ENCODE assay signal across 11 cellular contexts in genomic region chr19:5436101-5436947, GRCh38. TPM values are rescaled to one million over a fixed set of nuclear protein-coding genes. Genes with fewer than 3 reads are reported as not detected.
DNase-seq lines count a peak whose midpoint lies in the region; ATAC-seq and TF ChIP-seq lines count a peak whose summit lies in the region.
"Had no signal": no experiment of that assay in that cellular context is flagged by ENCODE, and none has a peak within 500 bp of the region (broad histone marks: within the 10 kb centered on the region; RNA-seq: fewer than 3 reads in every experiment).

No MANE protein-coding gene starts in this region.

- peak overlapping the region; percentile 81 for H2AFZ ChIP-seq in neural progenitor cell (replicated peaks)

- no peak for TF ChIP-seq CTCF in neural progenitor cell (IDR thresholded peaks at IDR 0.05)

- peaks cover 16% of the 10 kb centered on the region for H3K27me3 ChIP-seq in neural progenitor cell

- H3K4me1 ChIP-seq in ES-I3 (ENCODE audit: insufficient read depth, low read length) (peaks cover 10% of the 10 kb centered on the region; the same call in 1 of the 2 replicates), neural progenitor cell (no peaks in the 10 kb centered on the region)
- H3K4me1 ChIP-seq: psoas muscle had no signal

- H3K27ac Mint-ChIP-seq in neural progenitor cell = peak overlapping the region; percentile 83

- H3K4me1 Mint-ChIP-seq in neural progenitor cell = peaks cover 30% of the 10 kb centered on the region
- H3K4me1 Mint-ChIP-seq: central memory CD8-positive, alpha-beta T cell had no signal

- H3K27ac ChIP-seq in neural progenitor cell = no peak overlapping the region
- H3K27ac ChIP-seq: psoas muscle had no signal

- H3K27me3 Mint-ChIP-seq in neural progenitor cell (ENCODE audit: insufficient read depth, low read depth) = peaks cover 12% of the 10 kb centered on the region

- no peaks in the 10 kb centered on the region for H3K36me3 Mint-ChIP-seq in neural progenitor cell

- H3K4me3 ChIP-seq in neural progenitor cell = peak overlapping the region; percentile 57
- H3K4me3 ChIP-seq: psoas muscle had no signal

- no peaks in the 10 kb centered on the region for H3K36me3 ChIP-seq in ES-I3 (ENCODE audit: insufficient read depth, low read length)
- no peaks in the 10 kb centered on the region for H3K36me3 ChIP-seq in neural progenitor cell

- H3K4me3 Mint-ChIP-seq in neural progenitor cell = peak overlapping the region; percentile 84
- H3K4me3 Mint-ChIP-seq: central memory CD8-positive, alpha-beta T cell had no signal

- H3K9me3 ChIP-seq in ES-I3 (ENCODE audit: control insufficient read depth, insufficient read depth, low read length) (no peaks in the 10 kb centered on the region), neural progenitor cell (ENCODE audit: low read depth) (no peaks in the 10 kb centered on the region)
- H3K9me3 ChIP-seq: psoas muscle had no signal

- H3K4me2 ChIP-seq in neural progenitor cell = peak overlapping the region; percentile 84

- no peak for ATAC-seq in HG02678 (IDR thresholded peaks at IDR 0.05; ENCODE audit: unreplicated experiment)
- ATAC-seq in HG03342 (IDR thresholded peaks at IDR 0.05; ENCODE audit: unreplicated experiment) = no peak
- ATAC-seq: psoas muscle had no signal

- no peaks in the 10 kb centered on the region for H3K79me2 ChIP-seq in neural progenitor cell (ENCODE audit: low read depth)

- peaks cover 9% of the 10 kb centered on the region for H3K9me3 Mint-ChIP-seq in neural progenitor cell
- H3K9me3 Mint-ChIP-seq: central memory CD8-positive, alpha-beta T cell had no signal

- H4K20me1 ChIP-seq in neural progenitor cell (ENCODE audit: low read depth) = no peaks in the 10 kb centered on the region

- DNase-seq in NCI-H1436 treated with DMSO at 0.1 percent for 48 hours (lab: John Stamatoyannopoulos, UW) (peak; percentile 20), cerebellum (ENCODE audit: low spot score) (peak; percentile 96), neural progenitor cell (ENCODE audit: low spot score) (peak; percentile 95), activated T-cell treated with anti-CD3 and anti-CD28 coated beads for 4 hours (no peak)
- no peak for DNase-seq in effector CD8-positive, alpha-beta T cell (lab: John Stamatoyannopoulos, UW)
- DNase-seq: psoas muscle had no signal

- peaks cover 12% of the 10 kb centered on the region for H3F3A ChIP-seq in neural progenitor cell (ENCODE audit: low read depth)

- H3K9ac ChIP-seq in ES-I3 (ENCODE audit: low read depth, low read length) = peak overlapping the region; percentile 64; the same call in 1 of the 2 replicates
- no peak overlapping the region for H3K9ac ChIP-seq in neural progenitor cell

RNA-seq across cellular contexts. Expression of gene ZNRF4, which starts 18.9 kb away (rescaled TPM):
- not detected for total RNA-seq in cerebellum
- not detected in 2 replicates for total RNA-seq in neural progenitor cell (ENCODE audit: low replicate concordance)
- total RNA-seq: psoas muscle, ureter had no signal

Comparison
In these comparisons a context has a peak if more than half of its experiments do, and no peak if none do; other contexts are left out.
1. DNase-seq: peak in NCI-H1436 treated with DMSO at 0.1 percent for 48 hours (single experiment), cerebellum (single experiment) and neural progenitor cell (single experiment); none in effector CD8-positive, alpha-beta T cell (single experiment) and activated T-cell treated with anti-CD3 and anti-CD28 coated beads for 4 hours (single experiment).